24 cellular contexts compared by ENCODE assay signal in genomic region chr13:81609335-81609734, GRCh38.
"Had no signal": no experiment of that assay in that cellular context is flagged by ENCODE, and none has a peak within 500 bp of the region (broad histone marks: within the 10 kb centered on the region; RNA-seq: fewer than 3 reads in every experiment).

No MANE protein-coding gene starts in this region.

- H3K27me3 Mint-ChIP-seq: naive B cell; stimulated activated memory B cell treated with anti-CD40 and anti-IgM and Interleukin-4, amounts not matched to agents 10 μg/mL and 1 μg/mL and 100 μg/mL, for 72 hours had no signal

- H3K36me3 Mint-ChIP-seq: naive B cell; stimulated activated memory B cell treated with anti-CD40 and anti-IgM and Interleukin-4, amounts not matched to agents 10 μg/mL and 1 μg/mL and 100 μg/mL, for 72 hours had no signal

- H3K9me3 Mint-ChIP-seq: nephron had no signal

- DNase-seq: dorsolateral prefrontal cortex; effector CD4-positive, alpha-beta T cell; foreskin fibroblast; gastrocnemius medialis; head of caudate nucleus; left ventricle myocardium superior; lower lobe of right lung; naive B cell; nucleus accumbens; sigmoid colon; spleen; stimulated activated CD4-positive, alpha-beta T cell treated with anti-CD3 and anti-CD28 coated beads, Interleukin-4, amount 100 ng/mL, for 4 hours; stimulated activated naive CD8-positive, alpha-beta T cell treated with anti-CD3 and anti-CD28 coated beads, Interleukin-15, Interleukin-2, amounts not matched to agents 100 U/mL and 50 U/mL, for 24 hours; substantia nigra; testis; tibial artery; upper lobe of left lung had no signal

- H3K4me1 ChIP-seq: gastrocnemius medialis, lower lobe of right lung, prostate gland, right atrium auricular region, sigmoid colon, spleen, testis, tibial artery, upper lobe of left lung had no signal

- ATAC-seq: esophagus mucosa; gastrocnemius medialis; left ventricle myocardium superior; lower lobe of right lung; stimulated activated memory B cell treated with anti-CD40 and anti-IgM and Interleukin-4, amounts not matched to agents 10 μg/mL and 1 μg/mL and 100 μg/mL, for 72 hours; stimulated activated naive CD8-positive, alpha-beta T cell treated with anti-CD3 and anti-CD28 coated beads, Interleukin-15, Interleukin-2, amounts not matched to agents 100 U/mL and 50 U/mL, for 24 hours had no signal

- H3K4me3 Mint-ChIP-seq: naive B cell; nephron; stimulated activated memory B cell treated with anti-CD40 and anti-IgM and Interleukin-4, amounts not matched to agents 10 μg/mL and 1 μg/mL and 100 μg/mL, for 72 hours had no signal

- H3K27ac Mint-ChIP-seq: nephron; stimulated activated memory B cell treated with anti-CD40 and anti-IgM and Interleukin-4, amounts not matched to agents 10 μg/mL and 1 μg/mL and 100 μg/mL, for 72 hours had no signal

- H3K36me3 ChIP-seq: gastrocnemius medialis, lower lobe of right lung, prostate gland, right atrium auricular region, sigmoid colon, spleen, tibial artery, upper lobe of left lung had no signal

- H3K4me3 ChIP-seq: dorsolateral prefrontal cortex, gastrocnemius medialis, lower lobe of right lung, prostate gland, right atrium auricular region, sigmoid colon, skin epidermis, spleen, testis, tibial artery, upper lobe of left lung had no signal

- H3K27me3 ChIP-seq: dorsolateral prefrontal cortex, gastrocnemius medialis, right atrium auricular region, sigmoid colon, spleen, testis, tibial artery, upper lobe of left lung had no signal

- H3K4me1 Mint-ChIP-seq: naive B cell; nephron; stimulated activated memory B cell treated with anti-CD40 and anti-IgM and Interleukin-4, amounts not matched to agents 10 μg/mL and 1 μg/mL and 100 μg/mL, for 72 hours had no signal

- H3K27ac ChIP-seq: dorsolateral prefrontal cortex, epithelial cell of prostate, gastrocnemius medialis, lower lobe of right lung, prostate gland, right atrium auricular region, sigmoid colon, skin epidermis, spleen, testis, tibial artery, upper lobe of left lung had no signal

- H3K9me3 ChIP-seq: gastrocnemius medialis, prostate gland, right atrium auricular region, testis, tibial artery, upper lobe of left lung had no signal
